Comparison of ENCODE assay signal across 13 cellular contexts in genomic region chr9:136133959-136134484, GRCh38. TPM values are rescaled to one million over a fixed set of nuclear protein-coding genes. Genes with fewer than 3 reads are reported as not detected.
DNase-seq lines count a peak whose midpoint lies in the region; ATAC-seq and TF ChIP-seq lines count a peak whose summit lies in the region.
"Had no signal": no experiment of that assay in that cellular context is flagged by ENCODE, and none has a peak within 500 bp of the region (broad histone marks: within the 10 kb centered on the region; RNA-seq: fewer than 3 reads in every experiment).

No MANE protein-coding gene starts in this region.

- no peak for ATAC-seq in left ventricle myocardium superior
- ATAC-seq in activated naive CD8-positive, alpha-beta T cell treated with anti-CD3 and anti-CD28 coated beads, Interleukin-2, amount 50 U/mL, for 24 hours, result no peak
- ATAC-seq in HG03108 (IDR thresholded peaks at IDR 0.05; ENCODE audit: unreplicated experiment), result no peak
- ATAC-seq in HG02571 (IDR thresholded peaks at IDR 0.05; ENCODE audit: unreplicated experiment), result no peak

- H3K27ac ChIP-seq in left ventricle myocardium inferior (replicated peaks) (no peak overlapping the region), mesendoderm (ENCODE audit: low read depth, low read length) (no peak overlapping the region), MM.1S (ENCODE audit: low read length) (no peak overlapping the region)
- H3K27ac ChIP-seq: PC-9, upper lobe of left lung had no signal

- no peak overlapping the region for H4K8ac ChIP-seq in mesendoderm (ENCODE audit: low read depth, low read length)

- H3K79me2 ChIP-seq in mesendoderm (ENCODE audit: control insufficient read depth, insufficient read depth, low read length), result no peaks in the 10 kb centered on the region
- no peaks in the 10 kb centered on the region for H3K79me2 ChIP-seq in MM.1S (ENCODE audit: low read length)

- WGBS in mesendoderm (ENCODE audit: extremely low coverage, insufficient coverage, low lambda C conversion rate), result no CpG with 5 or more reads among the region's 18 CpGs

- peaks cover 96% of the 10 kb centered on the region for H3K27me3 ChIP-seq in left ventricle myocardium inferior (ENCODE audit: low read depth)
- peaks cover 10% of the 10 kb centered on the region for H3K27me3 ChIP-seq in mesendoderm (ENCODE audit: insufficient read depth, low read length, poor library complexity)
- peaks cover 86% of the 10 kb centered on the region for H3K27me3 ChIP-seq in MM.1S (replicated peaks; ENCODE audit: insufficient read depth, low read length)

- peaks cover 5% of the 10 kb centered on the region for H3K4me1 Mint-ChIP-seq in activated naive CD8-positive, alpha-beta T cell treated with anti-CD3 and anti-CD28 coated beads, Interleukin-2, amount 50 U/mL, for 24 hours
- H3K4me1 Mint-ChIP-seq in type B pancreatic cell (ENCODE audit: unreplicated experiment), result peaks cover 20% of the 10 kb centered on the region

- H4K20me1 ChIP-seq in MM.1S (ENCODE audit: insufficient read depth, low read length), result no peaks in the 10 kb centered on the region

- no peak overlapping the region for H3K27ac Mint-ChIP-seq in activated naive CD8-positive, alpha-beta T cell treated with anti-CD3 and anti-CD28 coated beads, Interleukin-2, amount 50 U/mL, for 24 hours
- H3K27ac Mint-ChIP-seq in type B pancreatic cell, result no peak overlapping the region

- no peak overlapping the region for H3K4ac ChIP-seq in mesendoderm (ENCODE audit: low read depth, low read length)

- no peak overlapping the region for H2AFZ ChIP-seq in MM.1S (ENCODE audit: low read length)
- H2AFZ ChIP-seq: PC-9 had no signal

- no peaks in the 10 kb centered on the region for H3K36me3 Mint-ChIP-seq in activated naive CD8-positive, alpha-beta T cell treated with anti-CD3 and anti-CD28 coated beads, Interleukin-2, amount 50 U/mL, for 24 hours (ENCODE audit: low read depth)
- no peaks in the 10 kb centered on the region for H3K36me3 Mint-ChIP-seq in type B pancreatic cell

- no peak overlapping the region for H2AK5ac ChIP-seq in mesendoderm (ENCODE audit: low read length)

- H3K56ac ChIP-seq in mesendoderm (ENCODE audit: low read length), result peak overlapping the region; percentile 56

- no peak overlapping the region for H3K4me2 ChIP-seq in mesendoderm (ENCODE audit: low read length)
- H3K4me2 ChIP-seq in MM.1S (ENCODE audit: low read depth, low read length), result no peak overlapping the region
- H3K4me2 ChIP-seq: PC-9 had no signal

- H3K4me1 ChIP-seq in left ventricle myocardium inferior (peaks cover 39% of the 10 kb centered on the region), mesendoderm (ENCODE audit: control insufficient read depth, low read depth, low read length) (no peaks in the 10 kb centered on the region), MM.1S (ENCODE audit: low read length) (no peaks in the 10 kb centered on the region)

- H3K18ac ChIP-seq in mesendoderm (ENCODE audit: low read length), result no peak overlapping the region

- H4K5ac ChIP-seq in mesendoderm (ENCODE audit: low read length), result no peak overlapping the region

- H3K9me3 ChIP-seq in left ventricle myocardium inferior (replicated peaks), result no peaks in the 10 kb centered on the region
- H3K9me3 ChIP-seq in MM.1S (replicated peaks; ENCODE audit: insufficient read depth, low read length), result no peaks in the 10 kb centered on the region
- H3K9me3 ChIP-seq: upper lobe of left lung had no signal

- no peaks in the 10 kb centered on the region for H3K36me3 ChIP-seq in left ventricle myocardium inferior
- no peaks in the 10 kb centered on the region for H3K36me3 ChIP-seq in mesendoderm (ENCODE audit: control insufficient read depth, insufficient read depth, low read length)
- H3K36me3 ChIP-seq in MM.1S (replicated peaks; ENCODE audit: insufficient read depth, low read length), result no peaks in the 10 kb centered on the region
- H3K36me3 ChIP-seq: upper lobe of left lung had no signal

- no peaks in the 10 kb centered on the region for H3K9me2 ChIP-seq in MM.1S (replicated peaks; ENCODE audit: insufficient read depth, low read length)

- no peaks in the 10 kb centered on the region for H3K79me1 ChIP-seq in mesendoderm (ENCODE audit: low read length)

- intact Hi-C loops in left ventricle myocardium inferior (cut with micrococcal nuclease), result no loop called here
- intact Hi-C loops in left ventricle myocardium superior (cut with micrococcal nuclease), result no loop called here

- no peak overlapping the region for H2BK120ac ChIP-seq in mesendoderm (ENCODE audit: low read depth, low read length)

- H3F3A ChIP-seq in MM.1S (ENCODE audit: insufficient read depth, low read length), result no peaks in the 10 kb centered on the region

- no peak for TF ChIP-seq CTCF in left ventricle myocardium inferior (IDR thresholded peaks at IDR 0.05; ENCODE audit: borderline replicate concordance)
- no peak for TF ChIP-seq CTCF in type B pancreatic cell (conservative IDR thresholded peaks at IDR 0.05)
- TF ChIP-seq CTCF in MM.1S (IDR thresholded peaks at IDR 0.05; ENCODE audit: low read length), result no peak

- H2BK5ac ChIP-seq in mesendoderm (ENCODE audit: low read length), result no peak overlapping the region

- DNase-seq in left ventricle myocardium inferior, result no peak
- no peak for DNase-seq in left ventricle myocardium superior
- no peak for DNase-seq in activated naive CD8-positive, alpha-beta T cell treated with anti-CD3 and anti-CD28 coated beads, Interleukin-2, amount 50 U/mL, for 24 hours
- no peak for DNase-seq in mesendoderm
- DNase-seq in type B pancreatic cell (ENCODE audit: extremely low spot score, unreplicated experiment), result no peak
- no peak for DNase-seq in MM.1S
- DNase-seq: activated CD4-positive, alpha-beta T cell treated with anti-CD3 and anti-CD28 coated beads, Interleukin-2, amount 50 U/mL, for 4 hours; activated effector memory CD4-positive, alpha-beta T cell treated with anti-CD3 and anti-CD28 coated beads, Interleukin-2, amount 50 U/mL, for 16 hours; NCI-H1694 treated with DMSO at 0.1 percent for 48 hours; PC-9 had no signal

- H3K9me3 Mint-ChIP-seq in activated naive CD8-positive, alpha-beta T cell treated with anti-CD3 and anti-CD28 coated beads, Interleukin-2, amount 50 U/mL, for 24 hours, result no peaks in the 10 kb centered on the region
- no peaks in the 10 kb centered on the region for H3K9me3 Mint-ChIP-seq in type B pancreatic cell

- H3K4me3 Mint-ChIP-seq in activated naive CD8-positive, alpha-beta T cell treated with anti-CD3 and anti-CD28 coated beads, Interleukin-2, amount 50 U/mL, for 24 hours, result peak overlapping the region; percentile 32
- H3K4me3 Mint-ChIP-seq in type B pancreatic cell, result peak overlapping the region; percentile 73

- no peak overlapping the region for H3K23ac ChIP-seq in mesendoderm (ENCODE audit: low read length)

- H3K27me3 Mint-ChIP-seq in activated naive CD8-positive, alpha-beta T cell treated with anti-CD3 and anti-CD28 coated beads, Interleukin-2, amount 50 U/mL, for 24 hours, result peaks cover 36% of the 10 kb centered on the region
- H3K27me3 Mint-ChIP-seq in type B pancreatic cell, result peaks cover 37% of the 10 kb centered on the region

- no peak overlapping the region for H3K9ac ChIP-seq in mesendoderm (ENCODE audit: low read length)
- no peak overlapping the region for H3K9ac ChIP-seq in MM.1S (ENCODE audit: low read length)

- H3K4me3 ChIP-seq in left ventricle myocardium inferior (peak overlapping the region; percentile 64), mesendoderm (ENCODE audit: low read length) (no peak overlapping the region), MM.1S (ENCODE audit: low read length) (no peak overlapping the region)
- H3K4me3 ChIP-seq: PC-9 had no signal

- H2BK15ac ChIP-seq in mesendoderm (replicated peaks; ENCODE audit: low read depth), result no peak overlapping the region

RNA-seq across cellular contexts. Expression of gene TMEM250, which starts 15.3 kb away (rescaled TPM):
- total RNA-seq in left ventricle myocardium inferior (15.1 TPM), left ventricle myocardium superior (16.6 TPM), type B pancreatic cell (ENCODE audit: low replicate concordance) (37.9 and 53.7 TPM in 2 replicates)
- 21.7 TPM for polyA plus RNA-seq in mesendoderm (2013, experiment 1 of 2)
- polyA plus RNA-seq in mesendoderm (2013, experiment 2 of 2), result 22.2 TPM

RNA-seq across cellular contexts. Expression of gene NACC2, which starts 38.9 kb away (rescaled TPM):
- total RNA-seq in left ventricle myocardium inferior (29.5 TPM), left ventricle myocardium superior (39.1 TPM), type B pancreatic cell (ENCODE audit: low replicate concordance) (9.3 and 15.1 TPM in 2 replicates)
- 2.0 TPM for polyA plus RNA-seq in mesendoderm (2013, experiment 1 of 2)
- 2.2 TPM for polyA plus RNA-seq in mesendoderm (2013, experiment 2 of 2)
